In the genomic region with DNA sequence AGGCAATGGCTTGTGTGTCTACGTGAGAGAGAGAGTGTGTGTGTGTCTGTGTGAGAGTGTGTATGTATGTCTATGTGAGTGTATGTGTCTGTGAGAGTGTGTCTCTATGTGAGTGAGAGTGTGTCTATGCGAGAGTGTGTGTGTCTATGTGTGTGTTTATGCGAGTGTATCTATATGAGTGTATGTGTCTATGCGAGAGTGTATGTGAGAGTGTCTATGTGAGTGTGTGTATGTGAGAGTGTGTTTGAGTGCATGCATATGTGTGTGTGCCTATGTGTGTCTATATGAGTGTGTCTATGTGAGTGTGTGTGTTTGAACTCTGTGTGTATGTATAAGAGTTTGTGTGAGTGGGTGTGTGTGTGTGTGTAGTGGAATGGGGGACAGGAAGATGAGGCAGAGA, we compare ENCODE assay signal across 1 cellular context.
TF ChIP-seq lines count a peak whose summit lies in the region.

No MANE protein-coding gene starts in this region.

TF ChIP-seq in H1, 55 proteins besides CTCF, POLR2A, EP300 and RAD21:
- TF ChIP-seq RFX5 (IDR thresholded peaks at IDR 0.05; ENCODE audit: borderline replicate concordance, low read depth, low read length): no peak
- TF ChIP-seq TBP (IDR thresholded peaks at IDR 0.05; ENCODE audit: low read depth, low read length): no peak
- TF ChIP-seq EGR1 (IDR thresholded peaks at IDR 0.05; ENCODE audit: borderline replicate concordance, low read depth, low read length): no peak
- no peak for TF ChIP-seq CBX5 (IDR thresholded peaks at IDR 0.05; ENCODE audit: low read depth, low read length)
- TF ChIP-seq CTBP2 (IDR thresholded peaks at IDR 0.05; ENCODE audit: borderline replicate concordance, insufficient read depth, insufficient read length, low read length): no peak
- no peak for TF ChIP-seq RNF2 (IDR thresholded peaks at IDR 0.05; ENCODE audit: borderline replicate concordance, low read depth, low read length, missing control alignments, poor library complexity, severe bottlenecking)
- TF ChIP-seq TEAD4 (IDR thresholded peaks at IDR 0.05; ENCODE audit: low read depth, low read length): no peak
- TF ChIP-seq JUN (IDR thresholded peaks at IDR 0.05; ENCODE audit: low read depth, low read length): no peak
- TF ChIP-seq HDAC6 (IDR thresholded peaks at IDR 0.05; ENCODE audit: low read depth, low read length): no peak
- no peak for TF ChIP-seq SP2 (IDR thresholded peaks at IDR 0.05; ENCODE audit: low read length)
- no peak for TF ChIP-seq FOSL1 (IDR thresholded peaks at IDR 0.05; ENCODE audit: insufficient read depth, low read depth, low read length)
- TF ChIP-seq GABPA (IDR thresholded peaks at IDR 0.05; ENCODE audit: borderline replicate concordance, insufficient read depth, low read length): no peak
- no peak for TF ChIP-seq SIN3A (conservative IDR thresholded peaks at IDR 0.05 in 1 of 2, IDR thresholded peaks at IDR 0.05 in 1 of 2; ENCODE audit: low read depth in 1 of 2, low read length in 2 of 2)
- no peak for TF ChIP-seq RBBP5 (IDR thresholded peaks at IDR 0.05; ENCODE audit: borderline replicate concordance, low read depth, low read length)
- TF ChIP-seq, protein P1, sequence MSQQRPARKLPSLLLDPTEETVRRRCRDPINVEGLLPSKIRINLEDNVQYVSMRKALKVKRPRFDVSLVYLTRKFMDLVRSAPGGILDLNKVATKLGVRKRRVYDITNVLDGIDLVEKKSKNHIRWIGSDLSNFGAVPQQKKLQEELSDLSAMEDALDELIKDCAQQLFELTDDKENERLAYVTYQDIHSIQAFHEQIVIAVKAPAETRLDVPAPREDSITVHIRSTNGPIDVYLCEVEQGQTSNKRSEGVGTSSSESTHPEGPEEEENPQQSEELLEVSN (IDR thresholded peaks at IDR 0.05): no peak
- no peak for TF ChIP-seq ASH2L (IDR thresholded peaks at IDR 0.05; ENCODE audit: low read length)
- TF ChIP-seq KDM5A (IDR thresholded peaks at IDR 0.05; ENCODE audit: low read length): no peak
- TF ChIP-seq EZH2 (IDR thresholded peaks at IDR 0.05; ENCODE audit: low read depth, low read length, severe bottlenecking): no peak
- TF ChIP-seq SAP30 (IDR thresholded peaks at IDR 0.05; ENCODE audit: insufficient read depth, insufficient replicate concordance, low read length): no peak
- no peak for TF ChIP-seq NRF1 (IDR thresholded peaks at IDR 0.05; ENCODE audit: low read depth, low read length)
